9 cellular contexts compared by ENCODE assay signal in the genomic region with DNA sequence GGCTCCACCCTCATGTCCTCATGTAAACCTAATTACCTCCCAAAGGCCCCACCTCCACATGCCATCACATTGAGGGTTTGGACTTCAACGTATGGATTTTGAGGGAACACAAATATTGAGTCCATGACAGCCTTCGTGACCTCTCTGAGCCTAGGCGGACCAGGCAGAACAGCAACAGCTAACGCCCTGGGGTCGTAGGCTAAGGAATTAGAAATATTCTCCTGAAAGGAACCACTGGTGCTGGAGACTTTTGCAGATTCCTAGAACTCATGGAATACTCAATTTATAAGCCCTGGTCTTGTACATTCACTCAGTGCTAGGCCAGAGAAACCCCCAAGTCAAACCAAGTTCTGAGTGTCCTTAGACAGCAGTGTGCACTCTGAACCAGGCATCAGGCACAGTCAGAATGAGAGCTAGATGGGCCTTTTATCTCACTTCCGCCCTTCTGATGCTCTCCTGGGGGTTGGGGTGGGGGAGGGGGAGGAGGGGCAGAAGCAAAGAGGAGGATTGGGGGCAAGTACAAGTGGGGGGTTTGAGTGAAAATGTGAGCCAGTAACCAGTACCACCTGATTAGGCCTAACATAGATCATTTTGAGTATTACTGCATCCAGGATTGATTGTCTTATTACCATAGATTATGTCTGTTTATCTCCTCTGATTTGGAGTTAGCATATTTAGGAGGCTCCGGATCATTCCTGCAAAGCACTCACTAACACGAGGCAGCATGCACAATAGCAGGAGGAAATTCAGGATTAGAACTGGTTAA.
DNase-seq lines count a peak whose midpoint lies in the region; ATAC-seq, FAIRE-seq and TF ChIP-seq lines count a peak whose summit lies in the region.
"Had no signal": no experiment of that assay in that cellular context is flagged by ENCODE, and none has a peak within 500 bp of the region (broad histone marks: within the 10 kb centered on the region; RNA-seq: fewer than 3 reads in every experiment).

No MANE protein-coding gene starts in this region.

- intact Hi-C loops in pancreas (cut with DNase I) (loop anchor here in 2 of 3 donors (5.0 to 10.0 kb wide), 2 partner anchors 1310 to 1322 kb away; no protein-coding TSS in a partner anchor), esophagus muscularis mucosa (cut with DNase I) (loop anchor here (2.0 to 10.0 kb wide), 4 partner anchors 150 to 1317 kb away; partner anchors contain the start of gene RHBDD1)

- H3K27me3 Mint-ChIP-seq in activated CD8-positive, alpha-beta memory T cell treated with anti-CD3 and anti-CD28 coated beads, Interleukin-2, amount 10 ng/mL, durations not matched to agents 7 days and 5 days, result no peaks in the 10 kb centered on the region
- H3K27me3 Mint-ChIP-seq in activated CD4-positive, alpha-beta memory T cell treated with anti-CD3 and anti-CD28 coated beads, Interleukin-2, amount 10 ng/mL, durations not matched to agents 7 days and 5 days, result no peaks in the 10 kb centered on the region

- H3K9me3 ChIP-seq in pancreas (no peaks in the 10 kb centered on the region), esophagus muscularis mucosa (no peaks in the 10 kb centered on the region)
- H3K9me3 ChIP-seq: thoracic aorta had no signal

- no peak for TF ChIP-seq POLR2A in esophagus muscularis mucosa (IDR thresholded peaks at IDR 0.05; ENCODE audit: low read depth)

- H3K4me1 ChIP-seq in pancreas (no peaks in the 10 kb centered on the region), esophagus muscularis mucosa (peaks cover 6 to 15% (median 13%) of the 10 kb centered on the region in 4 donors)

- H3K4me1 Mint-ChIP-seq in activated CD8-positive, alpha-beta memory T cell treated with anti-CD3 and anti-CD28 coated beads, Interleukin-2, amount 10 ng/mL, durations not matched to agents 7 days and 5 days, result peaks cover 29% of the 10 kb centered on the region
- H3K4me1 Mint-ChIP-seq in activated CD4-positive, alpha-beta memory T cell treated with anti-CD3 and anti-CD28 coated beads, Interleukin-2, amount 10 ng/mL, durations not matched to agents 7 days and 5 days, result peaks cover 21% of the 10 kb centered on the region

- peak; percentile 62 for DNase-seq in activated CD8-positive, alpha-beta memory T cell treated with anti-CD3 and anti-CD28 coated beads, Interleukin-2, amount 10 ng/mL, durations not matched to agents 7 days and 5 days
- no peak for DNase-seq in activated CD8-positive, alpha-beta memory T cell treated with anti-CD3 and anti-CD28 coated beads, Interleukin-2, amount 50 U/mL, for 48 hours
- peak; percentile 24 for DNase-seq in activated CD4-positive, alpha-beta memory T cell treated with anti-CD3 and anti-CD28 coated beads, Interleukin-2, amount 10 ng/mL, durations not matched to agents 7 days and 5 days
- DNase-seq in pancreas (no peak), NCI-H1436 treated with DMSO at 0.1 percent for 48 hours (lab: John Stamatoyannopoulos, UW) (no peak), NK-92 (lab: John Stamatoyannopoulos, UW; ENCODE audit: unreplicated experiment) (no peak), esophagus muscularis mucosa (ENCODE audit: extremely low spot score) (no peak)

- peak; percentile 95 for ATAC-seq in activated CD8-positive, alpha-beta memory T cell treated with anti-CD3 and anti-CD28 coated beads, Interleukin-2, amount 10 ng/mL, durations not matched to agents 7 days and 5 days
- peak; percentile 84 for ATAC-seq in HG02970 (IDR thresholded peaks at IDR 0.05; ENCODE audit: low FRiP score, unreplicated experiment)
- ATAC-seq in pancreas, result peak in 3 of 4 donors; percentile 21 to 46 (median 28)

- FAIRE-seq in pancreas (lab: Jason Lieb, UNC), result no peak

- no peak overlapping the region for H3K4me3 Mint-ChIP-seq in activated CD8-positive, alpha-beta memory T cell treated with anti-CD3 and anti-CD28 coated beads, Interleukin-2, amount 10 ng/mL, durations not matched to agents 7 days and 5 days
- no peak overlapping the region for H3K4me3 Mint-ChIP-seq in activated CD4-positive, alpha-beta memory T cell treated with anti-CD3 and anti-CD28 coated beads, Interleukin-2, amount 10 ng/mL, durations not matched to agents 7 days and 5 days

- POLR2A ChIA-PET in activated CD4-positive, alpha-beta memory T cell treated with anti-CD3 and anti-CD28 coated beads, Interleukin-2, amount 10 ng/mL, durations not matched to agents 7 days and 5 days (lab: Charles Lee), result interaction anchor here (0.8 kb wide), 1 partner anchor 149 kb away, joined by 3 read pairs; the partner anchor contains the start of gene RHBDD1

- no peaks in the 10 kb centered on the region for H3K36me3 Mint-ChIP-seq in activated CD8-positive, alpha-beta memory T cell treated with anti-CD3 and anti-CD28 coated beads, Interleukin-2, amount 10 ng/mL, durations not matched to agents 7 days and 5 days
- no peaks in the 10 kb centered on the region for H3K36me3 Mint-ChIP-seq in activated CD4-positive, alpha-beta memory T cell treated with anti-CD3 and anti-CD28 coated beads, Interleukin-2, amount 10 ng/mL, durations not matched to agents 7 days and 5 days (ENCODE audit: low read depth)

- H3K36me3 ChIP-seq in pancreas (no peaks in the 10 kb centered on the region), esophagus muscularis mucosa (no peaks in the 10 kb centered on the region)
- H3K36me3 ChIP-seq: thoracic aorta had no signal

- 65 to 66% methylated on average over 8 of the region's 8 CpGs for WGBS in pancreas, 2 donors
- WGBS in esophagus muscularis mucosa, result 77% methylated on average over 8 of the region's 8 CpGs

- CTCF ChIA-PET in activated CD8-positive, alpha-beta memory T cell treated with anti-CD3 and anti-CD28 coated beads, Interleukin-2, amount 10 ng/mL, durations not matched to agents 7 days and 5 days (lab: Charles Lee), result interaction anchor here (0.6 to 1.5 kb wide), 4 partner anchors 17 to 1095 kb away, joined by 3 to 8 read pairs (median 4); no protein-coding TSS in a partner anchor
- CTCF ChIA-PET in activated CD4-positive, alpha-beta memory T cell treated with anti-CD3 and anti-CD28 coated beads, Interleukin-2, amount 10 ng/mL, durations not matched to agents 7 days and 5 days (lab: Charles Lee), result interaction anchor here (0.5 to 1.4 kb wide), 6 partner anchors 112 to 1319 kb away, joined by 3 to 5 read pairs (median 4); no protein-coding TSS in a partner anchor

- H3K4me3 ChIP-seq in pancreas (no peak overlapping the region), esophagus muscularis mucosa (no peak overlapping the region)
- H3K4me3 ChIP-seq: thoracic aorta had no signal

- H3K27ac Mint-ChIP-seq in activated CD8-positive, alpha-beta memory T cell treated with anti-CD3 and anti-CD28 coated beads, Interleukin-2, amount 10 ng/mL, durations not matched to agents 7 days and 5 days, result peak overlapping the region; percentile 50
- H3K27ac Mint-ChIP-seq in activated CD4-positive, alpha-beta memory T cell treated with anti-CD3 and anti-CD28 coated beads, Interleukin-2, amount 10 ng/mL, durations not matched to agents 7 days and 5 days, result no peak overlapping the region

- no peak for TF ChIP-seq EP300 in esophagus muscularis mucosa (IDR thresholded peaks at IDR 0.05)

- TF ChIP-seq CTCF in pancreas (IDR thresholded peaks at IDR 0.05) (no peak), esophagus muscularis mucosa (IDR thresholded peaks at IDR 0.05) (no peak)

- no peaks in the 10 kb centered on the region for H3K9me3 Mint-ChIP-seq in activated CD8-positive, alpha-beta memory T cell treated with anti-CD3 and anti-CD28 coated beads, Interleukin-2, amount 10 ng/mL, durations not matched to agents 7 days and 5 days (ENCODE audit: low read depth)
- H3K9me3 Mint-ChIP-seq in activated CD4-positive, alpha-beta memory T cell treated with anti-CD3 and anti-CD28 coated beads, Interleukin-2, amount 10 ng/mL, durations not matched to agents 7 days and 5 days, result no peaks in the 10 kb centered on the region

- H3K27ac ChIP-seq in pancreas (no peak overlapping the region), esophagus muscularis mucosa (replicated peaks in 1 of 4) (peak overlapping the region in 2 of 4 donors; percentile 0 to 27)
- H3K27ac ChIP-seq: thoracic aorta had no signal

- H3K27me3 ChIP-seq in pancreas (no peaks in the 10 kb centered on the region), esophagus muscularis mucosa (no peaks in the 10 kb centered on the region)

Comparison
In these comparisons a context has a peak if more than half of its experiments do, and no peak if none do; other contexts are left out.
1. DNase-seq: peak in activated CD8-positive, alpha-beta memory T cell treated with anti-CD3 and anti-CD28 coated beads, Interleukin-2, amount 10 ng/mL, durations not matched to agents 7 days and 5 days (single experiment) and activated CD4-positive, alpha-beta memory T cell treated with anti-CD3 and anti-CD28 coated beads, Interleukin-2, amount 10 ng/mL, durations not matched to agents 7 days and 5 days (single experiment); none in activated CD8-positive, alpha-beta memory T cell treated with anti-CD3 and anti-CD28 coated beads, Interleukin-2, amount 50 U/mL, for 48 hours (single experiment), pancreas (0 of 6), NCI-H1436 treated with DMSO at 0.1 percent for 48 hours (single experiment), NK-92 (single experiment) and esophagus muscularis mucosa (single experiment).
2. ATAC-seq: peak in every context shown above with its lines; median percentile 95 in activated CD8-positive, alpha-beta memory T cell treated with anti-CD3 and anti-CD28 coated beads, Interleukin-2, amount 10 ng/mL, durations not matched to agents 7 days and 5 days; 84 in HG02970; 28 in pancreas.